Comparison of ENCODE assay signal across 1 cellular context in genomic region chr6:136249811-136250685, GRCh38.
TF ChIP-seq lines count a peak whose summit lies in the region.

Gene MTFR2, minus strand, starts transcription at chr6:136250311. Its CDS starts 1,212 bp downstream, at chr6:136249099.

TF ChIP-seq in HepG2, 621 proteins besides CTCF, POLR2A, EP300 and RAD21 (continued from another document and continues in another):
- peak; percentile 83; the same call in 1 of the 2 replicates for TF ChIP-seq THAP9 (CRISPR knock-in tag; IDR thresholded peaks at IDR 0.05; ENCODE audit: borderline replicate concordance)
- TF ChIP-seq ZNF567 (CRISPR knock-in tag; IDR thresholded peaks at IDR 0.05; ENCODE audit: borderline replicate concordance) = peak; percentile 92
- TF ChIP-seq HDAC6 (IDR thresholded peaks at IDR 0.05; ENCODE audit: low read depth, low read length) = no peak
- peak; percentile 16; the same call in 1 of the 2 replicates for TF ChIP-seq FOXO1 (CRISPR knock-in tag; IDR thresholded peaks at IDR 0.05)
- no peak for TF ChIP-seq LBX2 (CRISPR knock-in tag; IDR thresholded peaks at IDR 0.05; ENCODE audit: borderline replicate concordance)
- TF ChIP-seq MYNN (CRISPR knock-in tag; IDR thresholded peaks at IDR 0.05; ENCODE audit: low read depth) = no peak
- no peak for TF ChIP-seq ZNF414 (CRISPR knock-in tag; IDR thresholded peaks at IDR 0.05)
- TF ChIP-seq ZBTB38 (CRISPR knock-in tag; IDR thresholded peaks at IDR 0.05) = peak; percentile 48; the same call in 1 of the 2 replicates
- no peak for TF ChIP-seq SNRNP70 (IDR thresholded peaks at IDR 0.05; ENCODE audit: low read depth, low read length)
- no peak for TF ChIP-seq ZNF367 (CRISPR knock-in tag; IDR thresholded peaks at IDR 0.05; ENCODE audit: borderline replicate concordance)
- no peak for TF ChIP-seq ZNF597 (CRISPR knock-in tag; IDR thresholded peaks at IDR 0.05)
- TF ChIP-seq REL (CRISPR knock-in tag; conservative IDR thresholded peaks at IDR 0.05) = no peak
- no peak for TF ChIP-seq BCL3 (CRISPR knock-in tag; IDR thresholded peaks at IDR 0.05)
- TF ChIP-seq SP140L (CRISPR knock-in tag; IDR thresholded peaks at IDR 0.05; ENCODE audit: borderline replicate concordance) = no peak
- TF ChIP-seq MEIS2 (CRISPR knock-in tag; IDR thresholded peaks at IDR 0.05) = no peak
- TF ChIP-seq MAZ (IDR thresholded peaks at IDR 0.05; ENCODE audit: borderline replicate concordance, low read depth, low read length) = 0 out of 2 replicates have a peak, but pooled peaks have one; percentile 10
- peak; percentile 63; the same call in 1 of the 2 replicates for TF ChIP-seq MAZ (CRISPR knock-in tag; IDR thresholded peaks at IDR 0.05; ENCODE audit: low read depth)
- TF ChIP-seq DNMT1 (CRISPR knock-in tag; IDR thresholded peaks at IDR 0.05) = no peak
- TF ChIP-seq ZBTB34 (CRISPR knock-in tag; IDR thresholded peaks at IDR 0.05) = peak; percentile 75; the same call in 1 of the 2 replicates
- TF ChIP-seq ZNF33A (CRISPR knock-in tag; IDR thresholded peaks at IDR 0.05; ENCODE audit: borderline replicate concordance) = no peak
- 0 out of 2 replicates have a peak, but pooled peaks have one; percentile 67 for TF ChIP-seq HINFP (CRISPR knock-in tag; IDR thresholded peaks at IDR 0.05; ENCODE audit: low read depth)
- TF ChIP-seq ZBTB21 (CRISPR knock-in tag; IDR thresholded peaks at IDR 0.05) = no peak
- no peak for TF ChIP-seq MTERF4 (CRISPR knock-in tag; IDR thresholded peaks at IDR 0.05)
- no peak; the same call in 1 of the 2 replicates for TF ChIP-seq REXO4 (CRISPR knock-in tag; IDR thresholded peaks at IDR 0.05; ENCODE audit: borderline replicate concordance)
- no peak for TF ChIP-seq LCORL (IDR thresholded peaks at IDR 0.05)
- TF ChIP-seq LCORL (CRISPR knock-in tag; IDR thresholded peaks at IDR 0.05) = peak; percentile 72
- no peak for TF ChIP-seq TP53 (CRISPR knock-in tag; conservative IDR thresholded peaks at IDR 0.05)
- 0 out of 2 replicates have a peak, but pooled peaks have one; percentile 13 for TF ChIP-seq ZNF430 (CRISPR knock-in tag; IDR thresholded peaks at IDR 0.05)
- TF ChIP-seq ARNT2 (CRISPR knock-in tag; IDR thresholded peaks at IDR 0.05; ENCODE audit: low read depth) = peak; percentile 98
- no peak for TF ChIP-seq TEAD2 (CRISPR knock-in tag; IDR thresholded peaks at IDR 0.05)
- TF ChIP-seq FOSL1 (CRISPR knock-in tag; IDR thresholded peaks at IDR 0.05; ENCODE audit: borderline replicate concordance) = no peak; the same call in 1 of the 2 replicates
- TF ChIP-seq KLF11 (CRISPR knock-in tag; IDR thresholded peaks at IDR 0.05) = peak; percentile 79
- peak; percentile 64; the same call in 1 of the 2 replicates for TF ChIP-seq TAF1 (CRISPR knock-in tag; IDR thresholded peaks at IDR 0.05)
- no peak for TF ChIP-seq ZFP90 (CRISPR knock-in tag; IDR thresholded peaks at IDR 0.05; ENCODE audit: borderline replicate concordance)
- TF ChIP-seq TOPORS (CRISPR knock-in tag; IDR thresholded peaks at IDR 0.05) = peak; percentile 88
- 0 out of 2 replicates have a peak, but pooled peaks have one; percentile 35 for TF ChIP-seq ZNF607 (CRISPR knock-in tag; IDR thresholded peaks at IDR 0.05; ENCODE audit: borderline replicate concordance)
- peak; percentile 74; the same call in 1 of the 2 replicates for TF ChIP-seq TSC22D2 (CRISPR knock-in tag; IDR thresholded peaks at IDR 0.05; ENCODE audit: borderline replicate concordance)
- TF ChIP-seq ATF7 (IDR thresholded peaks at IDR 0.05) = peak; percentile 42; the same call in 1 of the 2 replicates
- TF ChIP-seq ATF7 (CRISPR knock-in tag; IDR thresholded peaks at IDR 0.05) = no peak
- TF ChIP-seq ZBTB40 (IDR thresholded peaks at IDR 0.05) = no peak
- TF ChIP-seq ZBTB40 (CRISPR knock-in tag; IDR thresholded peaks at IDR 0.05) = no peak; the same call in none of the 2 replicates
- TF ChIP-seq ZBTB7B (CRISPR knock-in tag; IDR thresholded peaks at IDR 0.05) = 0 out of 2 replicates have a peak, but pooled peaks have one; percentile 33
- peak; percentile 60; the same call in 1 of the 2 replicates for TF ChIP-seq RFX5 (IDR thresholded peaks at IDR 0.05; ENCODE audit: low read depth, low read length)
